18 cellular contexts compared by ENCODE assay signal in the genomic region with DNA sequence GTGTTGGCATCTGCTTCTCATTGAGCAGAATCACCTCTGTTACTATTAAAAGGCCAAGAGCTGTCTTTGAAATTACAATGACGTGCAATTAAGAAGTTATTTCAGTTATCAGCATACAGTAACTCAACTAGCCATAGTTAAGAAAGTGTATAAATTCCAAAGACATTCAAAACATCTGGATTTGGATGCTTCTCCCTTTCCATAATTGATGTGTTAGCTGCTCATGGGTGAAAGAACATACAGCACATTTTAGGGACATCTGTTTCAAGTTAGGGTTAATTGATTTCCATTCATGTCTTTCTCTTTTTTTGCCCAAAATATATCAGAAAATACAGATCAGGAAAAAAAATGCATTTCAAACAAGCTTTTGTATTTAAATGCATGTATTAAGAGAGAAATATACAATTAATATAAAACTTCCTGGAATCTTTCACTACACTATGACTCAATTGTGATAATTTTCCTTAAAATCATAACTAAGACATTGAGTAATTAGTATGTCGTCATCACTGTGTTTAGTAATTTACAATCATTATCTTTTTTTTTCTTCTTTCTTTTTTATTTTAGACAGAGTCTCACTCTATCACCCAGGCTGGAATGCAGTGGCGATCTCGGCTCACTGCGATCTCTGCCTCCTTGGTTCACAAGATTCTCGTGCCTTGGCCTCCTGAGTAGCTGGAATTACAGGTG.
DNase-seq lines count a peak whose midpoint lies in the region; ATAC-seq and TF ChIP-seq lines count a peak whose summit lies in the region.
"Had no signal": no experiment of that assay in that cellular context is flagged by ENCODE, and none has a peak within 500 bp of the region (broad histone marks: within the 10 kb centered on the region; RNA-seq: fewer than 3 reads in every experiment).

No MANE protein-coding gene starts in this region.

- no peak for TF ChIP-seq POLR2A in heart left ventricle (IDR thresholded peaks at IDR 0.05)

- no peaks in the 10 kb centered on the region for H3K27me3 ChIP-seq in A673 (replicated peaks; ENCODE audit: insufficient read depth, low read depth, low read length, poor library complexity)
- no peaks in the 10 kb centered on the region for H3K27me3 ChIP-seq in heart left ventricle

- 77 to 86% (median 82%) methylated on average over 6 of the region's 6 CpGs for WGBS in heart left ventricle, 4 donors

- H3K27ac ChIP-seq in A673 (ENCODE audit: low read depth, low read length, poor library complexity, severe bottlenecking) = no peak overlapping the region
- H3K27ac ChIP-seq in heart left ventricle = no peak overlapping the region

- POLR2A ChIA-PET in A673 (lab: Charles Lee; ENCODE audit: low non-redundant PET) = interaction anchor here (0.9 kb wide), 1 partner anchor 882 kb away, joined by 3 read pairs; no protein-coding TSS in a partner anchor

- H3K36me3 ChIP-seq in A673 (ENCODE audit: insufficient read depth, low read length, poor library complexity, severe bottlenecking) (no peaks in the 10 kb centered on the region), heart left ventricle (no peaks in the 10 kb centered on the region)

- H3K4me3 ChIP-seq in A673 (ENCODE audit: low read depth, low read length, poor library complexity, severe bottlenecking) (no peak overlapping the region), fibroblast of the aortic adventitia (ENCODE audit: low read depth, low read length) (no peak overlapping the region), heart left ventricle (no peak overlapping the region)
- H3K4me3 ChIP-seq: GM23338 had no signal

- DNase-seq in A673 (ENCODE audit: low spot score) (peak; percentile 25), GM03348 (ENCODE audit: low spot score) (peak; percentile 16), amniotic epithelial cell (ENCODE audit: low read depth) (peak; percentile 65), fibroblast of the aortic adventitia (ENCODE audit: low read depth) (peak; percentile 45), AG08395 (ENCODE audit: low spot score) (no peak), hippocampal formation (lab: John Stamatoyannopoulos, UW) (no peak), heart left ventricle (no peak)
- DNase-seq: Caco-2; CD4-positive, CD25-positive, alpha-beta regulatory T cell; DMS53; KG1; NCI-H1105 treated with DMSO at 0.1 percent for 48 hours; NCI-H1694 treated with DMSO at 0.1 percent for 48 hours; NCI-H226; NCI-H524 treated with DMSO at 0.1 percent for 48 hours; Right ventricle myocardium superior had no signal

- no peak for TF ChIP-seq CTCF in A673 (conservative IDR thresholded peaks at IDR 0.05; ENCODE audit: low read depth, low read length)
- TF ChIP-seq CTCF in fibroblast of the aortic adventitia (IDR thresholded peaks at IDR 0.05; ENCODE audit: insufficient read depth, low read length) = no peak
- TF ChIP-seq CTCF in heart left ventricle (IDR thresholded peaks at IDR 0.05) = no peak

- no TSS peak for BruUV-seq in A673 (replicated peaks; lab: Mats Ljungman, UMichigan)

- intact Hi-C loops in A673 (cut with micrococcal nuclease; ENCODE audit: unreplicated experiment) (no loop called here), heart left ventricle (cut with DNase I) (loop anchor here in 5 of 10 donors (2.0 to 10.0 kb wide), 6 partner anchors 69 to 285 kb away; partner anchors contain the start of gene MBNL1 (in 3 of the 5))

- ATAC-seq in heart left ventricle = no peak
- ATAC-seq: GM23338, HCT116 had no signal

- H3K4me1 ChIP-seq in A673 (ENCODE audit: insufficient read depth, low read length, poor library complexity, severe bottlenecking) = peaks cover 6% of the 10 kb centered on the region
- H3K4me1 ChIP-seq in heart left ventricle = peaks cover 0 to 12% (median 0%) of the 10 kb centered on the region in 12 donors
- H3K4me1 ChIP-seq: Caco-2 had no signal

- H3K9me3 ChIP-seq in A673 (ENCODE audit: low read depth, low read length, poor library complexity, severe bottlenecking) (no peaks in the 10 kb centered on the region), heart left ventricle (peaks cover 0 to 6% (median 0%) of the 10 kb centered on the region in 12 donors)
- H3K9me3 ChIP-seq: Caco-2 had no signal

- CTCF ChIA-PET in A673 (lab: Charles Lee) = interaction anchor here (3.5 kb wide), 1 partner anchor 258 kb away, joined by 32 read pairs; no protein-coding TSS in a partner anchor

Comparison
In these comparisons a context has a peak if more than half of its experiments do, and no peak if none do; other contexts are left out.
1. DNase-seq: peak in A673 (single experiment), GM03348 (single experiment), amniotic epithelial cell (single experiment) and fibroblast of the aortic adventitia (single experiment); none in AG08395 (single experiment), hippocampal formation (0 of 2) and heart left ventricle (0 of 5).